ENCODE assay signal across 15 cellular contexts in genomic region chr4:17356926-17357325, GRCh38.
DNase-seq lines count a peak whose midpoint lies in the region.
"Had no signal": no experiment of that assay in that cellular context is flagged by ENCODE, and none has a peak within 500 bp of the region (broad histone marks: within the 10 kb centered on the region; RNA-seq: fewer than 3 reads in every experiment).

No MANE protein-coding gene starts in this region.

- no peaks in the 10 kb centered on the region for H3K4me1 ChIP-seq in adipocyte (ENCODE audit: control insufficient read depth, insufficient read depth, low read length)
- H3K4me1 ChIP-seq: BLaER1, Caco-2 had no signal

- intact Hi-C loops in activated T-helper 2 cell treated with anti-CD3 and anti-CD28 coated beads, Interferon-gamma antibody, Interleukin-2, Interleukin-4, amounts not matched to agents 10 μg/mL and 5 μg/mL and 100 μg/mL, durations not matched to agents 14 hours and 24 hours and 36 hours (cut with micrococcal nuclease), result no loop called here

- H3K27me3 ChIP-seq in adipocyte (replicated peaks; ENCODE audit: control insufficient read depth, insufficient read depth, low read length), result peaks cover 13% of the 10 kb centered on the region
- H3K27me3 ChIP-seq: BLaER1 had no signal

- peaks cover 21% of the 10 kb centered on the region for H3K9me3 ChIP-seq in adipocyte (ENCODE audit: control insufficient read depth, low read length)
- H3K9me3 ChIP-seq: BLaER1, Caco-2 had no signal

- DNase-seq in DMS 273 treated with DMSO at 0.1 percent for 48 hours (lab: John Stamatoyannopoulos, UW) (peak; percentile 38), adipocyte (ENCODE audit: low read depth) (peak; percentile 1), middle frontal gyrus (ENCODE audit: extremely low spot score, low spot score) (peak; percentile 60), T-helper 9 cell (no peak)
- DNase-seq in stimulated activated CD4-positive, alpha-beta T cell treated with anti-CD3 and anti-CD28 coated beads, Interleukin-12 subunit alpha, Interleukin-12 subunit beta, amount 100 ng/mL, for 4 hours, result no peak
- DNase-seq in activated T-helper 2 cell treated with anti-CD3 and anti-CD28 coated beads, Interferon-gamma antibody, Interleukin-2, Interleukin-4, amounts not matched to agents 10 μg/mL and 5 μg/mL and 100 μg/mL, durations not matched to agents 14 hours and 24 hours and 36 hours (ENCODE audit: low spot score), result no peak
- no peak for DNase-seq in stimulated activated naive CD4-positive, alpha-beta T cell (lab: John Stamatoyannopoulos, UW)
- DNase-seq: Caco-2; CD8-positive, alpha-beta memory T cell; DMS79; GM23248; H9; IMR-90 had no signal

- H3K4me3 Mint-ChIP-seq in activated T-helper 2 cell treated with anti-CD3 and anti-CD28 coated beads, Interferon-gamma antibody, Interleukin-2, Interleukin-4, amounts not matched to agents 10 μg/mL and 5 μg/mL and 100 μg/mL, durations not matched to agents 14 hours and 24 hours and 36 hours (ENCODE audit: low read depth), result no peak overlapping the region
- H3K4me3 Mint-ChIP-seq: CD8-positive, alpha-beta memory T cell; H9 had no signal

- H3K9me3 Mint-ChIP-seq in activated T-helper 2 cell treated with anti-CD3 and anti-CD28 coated beads, Interferon-gamma antibody, Interleukin-2, Interleukin-4, amounts not matched to agents 10 μg/mL and 5 μg/mL and 100 μg/mL, durations not matched to agents 14 hours and 24 hours and 36 hours, result no peaks in the 10 kb centered on the region

- no peaks in the 10 kb centered on the region for H3K36me3 ChIP-seq in adipocyte (ENCODE audit: control insufficient read depth, insufficient read depth, low read length, severe bottlenecking)
- H3K36me3 ChIP-seq: BLaER1 had no signal

- no peak overlapping the region for H3K9ac ChIP-seq in adipocyte (ENCODE audit: low read length)
- H3K9ac ChIP-seq: BLaER1, GM23248 had no signal

- H3K4me1 Mint-ChIP-seq in activated T-helper 2 cell treated with anti-CD3 and anti-CD28 coated beads, Interferon-gamma antibody, Interleukin-2, Interleukin-4, amounts not matched to agents 10 μg/mL and 5 μg/mL and 100 μg/mL, durations not matched to agents 14 hours and 24 hours and 36 hours (ENCODE audit: low read depth), result no peaks in the 10 kb centered on the region
- H3K4me1 Mint-ChIP-seq: H9 had no signal

- peaks cover 28% of the 10 kb centered on the region for H3K27me3 Mint-ChIP-seq in activated T-helper 2 cell treated with anti-CD3 and anti-CD28 coated beads, Interferon-gamma antibody, Interleukin-2, Interleukin-4, amounts not matched to agents 10 μg/mL and 5 μg/mL and 100 μg/mL, durations not matched to agents 14 hours and 24 hours and 36 hours (ENCODE audit: low read depth)

- H3K36me3 Mint-ChIP-seq in activated T-helper 2 cell treated with anti-CD3 and anti-CD28 coated beads, Interferon-gamma antibody, Interleukin-2, Interleukin-4, amounts not matched to agents 10 μg/mL and 5 μg/mL and 100 μg/mL, durations not matched to agents 14 hours and 24 hours and 36 hours (ENCODE audit: low read depth), result no peaks in the 10 kb centered on the region
- H3K36me3 Mint-ChIP-seq: CD8-positive, alpha-beta memory T cell had no signal

- H3K27ac Mint-ChIP-seq in activated T-helper 2 cell treated with anti-CD3 and anti-CD28 coated beads, Interferon-gamma antibody, Interleukin-2, Interleukin-4, amounts not matched to agents 10 μg/mL and 5 μg/mL and 100 μg/mL, durations not matched to agents 14 hours and 24 hours and 36 hours, result no peak overlapping the region
- H3K27ac Mint-ChIP-seq: CD8-positive, alpha-beta memory T cell; H9 had no signal

- no peak overlapping the region for H3K4me3 ChIP-seq in adipocyte (ENCODE audit: low read length)
- H3K4me3 ChIP-seq: BLaER1, GM12878, GM23248 had no signal

Comparison
In these comparisons a context has a peak if more than half of its experiments do, and no peak if none do; other contexts are left out.
1. DNase-seq: peak in DMS 273 treated with DMSO at 0.1 percent for 48 hours (single experiment), adipocyte (single experiment) and middle frontal gyrus (single experiment); none in stimulated activated CD4-positive, alpha-beta T cell treated with anti-CD3 and anti-CD28 coated beads, Interleukin-12 subunit alpha, Interleukin-12 subunit beta, amount 100 ng/mL, for 4 hours (single experiment), activated T-helper 2 cell treated with anti-CD3 and anti-CD28 coated beads, Interferon-gamma antibody, Interleukin-2, Interleukin-4, amounts not matched to agents 10 μg/mL and 5 μg/mL and 100 μg/mL, durations not matched to agents 14 hours and 24 hours and 36 hours (single experiment), stimulated activated naive CD4-positive, alpha-beta T cell (0 of 6) and T-helper 9 cell (single experiment).